In the genomic region with DNA sequence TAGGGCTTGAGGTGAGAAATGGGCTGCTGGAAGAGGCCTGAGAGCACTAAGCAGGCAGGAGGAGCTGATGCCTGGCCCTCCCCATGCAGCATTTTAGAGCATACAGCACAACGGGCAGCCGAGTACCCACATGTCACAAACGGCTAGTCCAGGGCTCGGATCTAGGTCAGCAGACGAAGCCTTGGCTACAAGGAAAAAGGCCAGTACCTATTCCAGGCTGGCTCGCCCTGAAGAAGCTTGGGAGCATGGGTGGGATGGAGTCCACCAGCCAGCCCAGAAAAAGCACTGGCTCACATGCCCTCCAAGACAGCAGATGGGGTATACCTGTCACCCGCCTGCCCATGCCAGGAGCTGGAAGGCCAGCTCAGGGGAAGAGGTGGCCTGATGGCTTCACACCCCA, we compare ENCODE assay signal across 27 cellular contexts.
"Had no signal": no experiment of that assay in that cellular context is flagged by ENCODE, and none has a peak within 500 bp of the region (broad histone marks: within the 10 kb centered on the region; RNA-seq: fewer than 3 reads in every experiment).

No MANE protein-coding gene starts in this region.

- H3K4me3 Mint-ChIP-seq: immature natural killer cell; naive thymus-derived CD8-positive, alpha-beta T cell; nephron; neural crest cell; stimulated activated naive CD8-positive, alpha-beta T cell treated with anti-CD3 and anti-CD28 coated beads, Interleukin-15, Interleukin-2, amounts not matched to agents 100 ng/mL and 50 ng/mL, for 24 hours; type B pancreatic cell had no signal

- H3K9me3 ChIP-seq: left lung, lower lobe of right lung, pancreas, right atrium auricular region, right lobe of liver, suprapubic skin, thoracic aorta, tibial artery, uterus had no signal

- ATAC-seq: left colon; left lung; lower lobe of right lung; naive thymus-derived CD8-positive, alpha-beta T cell; pancreas; right lobe of liver had no signal

- H3K27me3 ChIP-seq: left lung, pancreas, right atrium auricular region, right lobe of liver, suprapubic skin, tibial artery, uterus had no signal

- H3K9me3 Mint-ChIP-seq: immature natural killer cell; naive thymus-derived CD8-positive, alpha-beta T cell; nephron; neural crest cell; stimulated activated naive CD8-positive, alpha-beta T cell treated with anti-CD3 and anti-CD28 coated beads, Interleukin-15, Interleukin-2, amounts not matched to agents 100 ng/mL and 50 ng/mL, for 24 hours; type B pancreatic cell had no signal

- H3K27ac ChIP-seq: left lung, lower lobe of right lung, pancreas, right atrium auricular region, right lobe of liver, suprapubic skin, thoracic aorta, tibial artery, uterus had no signal

- DNase-seq: hypothalamus; immature natural killer cell; kidney; left colon; left lung; lower lobe of right lung; mammary epithelial cell; mesenchymal stem cell; naive thymus-derived CD8-positive, alpha-beta T cell; nucleus accumbens; right lobe of liver; stimulated activated CD4-positive, alpha-beta T cell treated with anti-CD3 and anti-CD28 coated beads, Interleukin-15, amount 100 ng/mL, for 24 hours; stimulated activated CD4-positive, alpha-beta T cell treated with anti-CD3 and anti-CD28 coated beads, Interleukin-2, amount 100 ng/mL, for 24 hours; stimulated activated CD4-positive, alpha-beta T cell treated with anti-CD3 and anti-CD28 coated beads, Interleukin-4, amount 100 ng/mL, for 1 hour; stimulated activated naive CD4-positive, alpha-beta T cell; tibial artery; uterus had no signal

- H3K36me3 ChIP-seq: uterus had no signal

- H3K4me1 ChIP-seq: left lung, lower lobe of right lung, pancreas, right atrium auricular region, right lobe of liver, tibial artery, uterus had no signal

- H3K4me3 ChIP-seq: left lung, lower lobe of right lung, pancreas, right atrium auricular region, right lobe of liver, smooth muscle cell, suprapubic skin, thoracic aorta, tibial artery, uterus had no signal

- H3K4me1 Mint-ChIP-seq: nephron, neural crest cell had no signal

- H3K27me3 Mint-ChIP-seq: naive thymus-derived CD8-positive, alpha-beta T cell; progenitor cell of endocrine pancreas; stimulated activated naive CD8-positive, alpha-beta T cell treated with anti-CD3 and anti-CD28 coated beads, Interleukin-15, Interleukin-2, amounts not matched to agents 100 ng/mL and 50 ng/mL, for 24 hours; type B pancreatic cell had no signal

- H3K27ac Mint-ChIP-seq: nephron; progenitor cell of endocrine pancreas; stimulated activated naive CD8-positive, alpha-beta T cell treated with anti-CD3 and anti-CD28 coated beads, Interleukin-15, Interleukin-2, amounts not matched to agents 100 ng/mL and 50 ng/mL, for 24 hours; type B pancreatic cell had no signal
